In genomic region chr1:205229399-205229861, GRCh38 we compare ENCODE assay signal across 1 cellular context.
TF ChIP-seq lines count a peak whose summit lies in the region.

No MANE protein-coding gene starts in this region.

TF ChIP-seq in HEK293, 187 proteins besides CTCF, POLR2A, EP300 and RAD21 (continued from another document):
- TF ChIP-seq ZNF629 (tag by site-specific recombination; IDR thresholded peaks at IDR 0.05) (no peak), ZNF221 (tag by site-specific recombination; IDR thresholded peaks at IDR 0.05; ENCODE audit: borderline replicate concordance) (no peak), ZIC2 (tag by site-specific recombination; IDR thresholded peaks at IDR 0.05) (peak; percentile 78), ZBTB21 (tag by site-specific recombination; IDR thresholded peaks at IDR 0.05) (no peak), ZNF362 (tag by site-specific recombination; IDR thresholded peaks at IDR 0.05) (no peak), ZNF394 (tag by site-specific recombination; IDR thresholded peaks at IDR 0.05; ENCODE audit: borderline replicate concordance) (no peak), ZNF658 (tag by site-specific recombination; IDR thresholded peaks at IDR 0.05) (no peak), ZBTB6 (tag by site-specific recombination; IDR thresholded peaks at IDR 0.05) (no peak), FEZF1 (tag by site-specific recombination; IDR thresholded peaks at IDR 0.05) (no peak), BCL6B (tag by site-specific recombination; IDR thresholded peaks at IDR 0.05) (no peak), ZNF600 (tag by site-specific recombination; IDR thresholded peaks at IDR 0.05) (0 out of 2 replicates have a peak, but pooled peaks have one; percentile 19), ZNF621 (tag by site-specific recombination; IDR thresholded peaks at IDR 0.05) (no peak), ZNF19 (tag by site-specific recombination; IDR thresholded peaks at IDR 0.05; ENCODE audit: low read depth) (no peak), ZNF335 (tag by site-specific recombination; conservative IDR thresholded peaks at IDR 0.05) (no peak; the same call in 1 of the 2 replicates), INSM2 (tag by site-specific recombination; IDR thresholded peaks at IDR 0.05) (0 out of 2 replicates have a peak, but pooled peaks have one; percentile 19), IKZF3 (tag by site-specific recombination; IDR thresholded peaks at IDR 0.05) (no peak)
TF ChIP-seq in HEK293: peak in this region for 14.
